Comparison of ENCODE assay signal across 9 cellular contexts in genomic region chr1:239349699-239350098, GRCh38. TPM values are rescaled to one million over a fixed set of nuclear protein-coding genes. Genes with fewer than 3 reads are reported as not detected.
"Had no signal": no experiment of that assay in that cellular context is flagged by ENCODE, and none has a peak within 500 bp of the region (broad histone marks: within the 10 kb centered on the region; RNA-seq: fewer than 3 reads in every experiment).

No MANE protein-coding gene starts in this region.

- H3K9me3 ChIP-seq: HAP-1 had no signal

- H3K9ac ChIP-seq: GM23248 had no signal

- H3K4me3 Mint-ChIP-seq: H9, HFFc6 had no signal

- H3K27ac Mint-ChIP-seq: H9, HFFc6 had no signal

- H2AFZ ChIP-seq: GM23248 had no signal

- H3K4me1 ChIP-seq: HAP-1 had no signal

- H3K27ac ChIP-seq: GM23248 had no signal

- FAIRE-seq: H54 had no signal

- H3K36me3 ChIP-seq: HAP-1 had no signal

- H3K9me3 Mint-ChIP-seq: H9 had no signal

- H3K4me3 ChIP-seq: GM23248, HAP-1 had no signal

- DNase-seq: GM23248, GOT3, H7, H9, HCEC 1CT had no signal

- H3K4me1 Mint-ChIP-seq: H9 had no signal

- ATAC-seq: HCT116 had no signal

RNA-seq across cellular contexts. Expression of gene CHRM3, which starts 36.7 kb away (rescaled TPM):
- total RNA-seq: GM23248 had no signal
- polyA plus RNA-seq: GM23248 had no signal
